ENCODE assay signal across 1 cellular context in the genomic region with DNA sequence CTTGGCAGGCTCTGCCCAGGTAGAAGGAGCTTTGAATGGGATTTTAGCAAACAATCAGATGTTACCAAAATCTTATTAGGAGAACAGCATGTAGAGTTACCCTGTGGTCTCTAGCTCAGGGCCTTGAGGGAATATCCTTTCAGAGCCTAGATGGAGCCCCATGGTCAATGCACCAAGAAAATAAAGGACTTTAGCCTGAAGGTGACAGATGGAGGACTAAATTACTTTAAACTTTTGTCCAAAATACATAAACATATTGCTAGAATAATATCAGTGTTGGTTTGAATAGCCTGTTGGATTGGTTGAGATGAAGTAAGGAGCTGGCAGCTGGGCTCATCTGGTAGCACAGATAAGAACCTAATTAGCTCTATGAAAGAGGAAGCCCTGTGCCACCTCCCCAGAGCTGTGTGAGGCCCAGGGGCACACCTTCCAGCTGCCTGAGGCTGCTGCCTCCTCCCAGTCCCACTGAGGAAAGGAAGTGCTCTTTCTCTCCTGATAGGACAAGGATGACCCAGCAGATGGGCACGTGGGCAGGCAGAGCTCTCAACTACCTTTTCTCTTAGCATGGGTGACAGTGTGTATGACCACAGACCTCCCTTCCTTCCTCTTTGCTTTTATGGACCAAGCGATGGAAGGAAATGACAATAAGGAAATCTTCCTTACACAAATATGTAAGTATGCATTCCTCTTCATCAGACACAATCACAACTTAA.
TF ChIP-seq lines count a peak whose summit lies in the region.

No MANE protein-coding gene starts in this region.

TF ChIP-seq in WTC11, 78 proteins besides CTCF, POLR2A, EP300 and RAD21 (continued from another document):
- TF ChIP-seq SMAD3 (CRISPR knock-in tag; IDR thresholded peaks at IDR 0.05; ENCODE audit: borderline replicate concordance), result no peak
TF ChIP-seq in WTC11: peak in this region for 0.
